Comparison of ENCODE assay signal across 19 cellular contexts in genomic region chr6:78484181-78485064, GRCh38.
"Had no signal": no experiment of that assay in that cellular context is flagged by ENCODE, and none has a peak within 500 bp of the region (broad histone marks: within the 10 kb centered on the region; RNA-seq: fewer than 3 reads in every experiment).

No MANE protein-coding gene starts in this region.

- DNase-seq: activated B cell treated with CpG ODN at 0.5 μM for 24 hours; activated CD4-positive, alpha-beta memory T cell treated with anti-CD3 and anti-CD28 coated beads for 36 hours; activated CD4-positive, alpha-beta T cell treated with anti-CD3 and anti-CD28 coated beads for 1 hour; activated CD4-positive, alpha-beta T cell treated with anti-CD3 and anti-CD28 coated beads, Interleukin-2, amount 10 ng/mL, durations not matched to agents 24 days and 14 days; activated CD8-positive, alpha-beta memory T cell treated with anti-CD3 and anti-CD28 coated beads for 24 hours; activated gamma-delta T cell; activated naive CD4-positive, alpha-beta T cell treated with anti-CD3 and anti-CD28 coated beads for 36 hours; activated T-cell treated with anti-CD3 and anti-CD28 coated beads, Interleukin-2, amount 50 U/mL, for 48 hours; amygdala; Kasumi-1; KBM-7; NCI-H1092; NCI-H1417; NCI-H1930; NCI-H2107; NCI-H510A treated with DMSO at 0.1 percent for 48 hours; SIG-M5; T-helper 17 cell; T-helper 9 cell had no signal
